ENCODE assay signal across 25 cellular contexts in the genomic region with DNA sequence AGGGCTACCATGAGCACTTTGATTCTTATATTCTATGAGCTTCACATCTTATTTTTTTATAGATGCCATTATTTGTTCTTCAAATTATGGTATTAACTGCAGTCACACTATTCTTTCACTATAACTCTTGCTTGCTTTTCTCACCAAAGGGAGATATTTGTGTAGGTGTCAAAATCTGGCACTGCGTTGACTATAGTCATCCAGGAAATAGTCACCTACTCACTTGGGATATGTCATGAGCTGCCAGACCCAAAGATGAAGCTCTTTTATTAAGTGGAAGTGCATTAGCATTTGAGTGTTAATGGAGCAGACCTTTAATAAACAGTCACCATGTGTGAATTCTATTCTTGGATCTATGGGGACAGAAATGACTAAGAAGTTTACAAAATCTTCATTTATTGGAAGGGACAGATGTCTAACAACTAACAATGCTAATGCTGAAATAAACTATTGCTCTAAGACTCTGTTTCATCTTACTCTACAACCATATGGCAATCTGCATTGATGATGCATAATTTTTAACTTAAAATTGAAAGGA.
DNase-seq lines count a peak whose midpoint lies in the region; ATAC-seq and TF ChIP-seq lines count a peak whose summit lies in the region.
"Had no signal": no experiment of that assay in that cellular context is flagged by ENCODE, and none has a peak within 500 bp of the region (broad histone marks: within the 10 kb centered on the region; RNA-seq: fewer than 3 reads in every experiment).

No MANE protein-coding gene starts in this region.

- no peaks in the 10 kb centered on the region for H3K36me3 ChIP-seq in breast epithelium
- H3K36me3 ChIP-seq in mammary epithelial cell (ENCODE audit: insufficient read depth, low read length): no peaks in the 10 kb centered on the region
- H3K36me3 ChIP-seq: left lung had no signal

- H3K9ac ChIP-seq in mammary epithelial cell (ENCODE audit: insufficient read depth, low read length): no peak overlapping the region

- H3K4me1 Mint-ChIP-seq in T-helper 1 cell treated with Interleukin-12 subunit alpha and Interleukin-12 subunit beta and Interleukin-4 antibody, amounts not matched to agents 30 μg/mL and 1 μg/mL, for 36 hours (ENCODE audit: low read depth): peaks cover 76% of the 10 kb centered on the region
- peaks cover 98% of the 10 kb centered on the region for H3K4me1 Mint-ChIP-seq in stimulated activated naive CD8-positive, alpha-beta T cell treated with anti-CD3 and anti-CD28 coated beads, Interleukin-15, Interleukin-2, amounts not matched to agents 100 ng/mL and 50 ng/mL, for 24 hours (ENCODE audit: low read depth)

- no peak for DNase-seq in T-helper 1 cell
- DNase-seq in breast epithelium (ENCODE audit: low spot score in 2 of 2): no peak
- no peak for DNase-seq in mammary epithelial cell
- DNase-seq in epithelial cell of esophagus (ENCODE audit: low read depth): peak; percentile 55
- DNase-seq in islet precursor cell: no peak
- DNase-seq: C1 segment of cervical spinal cord, glutamatergic neuron, HFFc6, left lung, NCI-H1417 treated with DMSO at 0.1 percent for 48 hours, NCI-H2081 treated with DMSO at 0.1 percent for 48 hours, NCI-H2227 treated with DMSO at 0.1 percent for 48 hours, NCI-H526, OCI-M1, substantia nigra, T-cell, trophoblast cell had no signal

- peaks cover 23% of the 10 kb centered on the region for H3K9me3 Mint-ChIP-seq in T-helper 1 cell treated with Interleukin-12 subunit alpha and Interleukin-12 subunit beta and Interleukin-4 antibody, amounts not matched to agents 30 μg/mL and 1 μg/mL, for 36 hours
- H3K9me3 Mint-ChIP-seq in stimulated activated naive CD8-positive, alpha-beta T cell treated with anti-CD3 and anti-CD28 coated beads, Interleukin-15, Interleukin-2, amounts not matched to agents 100 ng/mL and 50 ng/mL, for 24 hours: peaks cover 19% of the 10 kb centered on the region
- H3K9me3 Mint-ChIP-seq: HFFc6 had no signal

- no peak overlapping the region for H3K4me3 Mint-ChIP-seq in T-helper 1 cell treated with Interleukin-12 subunit alpha and Interleukin-12 subunit beta and Interleukin-4 antibody, amounts not matched to agents 30 μg/mL and 1 μg/mL, for 36 hours
- H3K4me3 Mint-ChIP-seq in stimulated activated naive CD8-positive, alpha-beta T cell treated with anti-CD3 and anti-CD28 coated beads, Interleukin-15, Interleukin-2, amounts not matched to agents 100 ng/mL and 50 ng/mL, for 24 hours: peak overlapping the region; percentile 33
- H3K4me3 Mint-ChIP-seq: central memory CD8-positive, alpha-beta T cell; HFFc6; T-cell had no signal

- intact Hi-C loops in breast epithelium (cut with DNase I; ENCODE audit: low total_unique reads): loop anchor here (10.0 kb wide), 1 partner anchor 118 kb away; no protein-coding TSS in a partner anchor
- intact Hi-C loops in mammary epithelial cell (cut with micrococcal nuclease): no loop called here

- H3K4me3 ChIP-seq in breast epithelium (no peak overlapping the region), mammary epithelial cell (replicated peaks in 1 of 3; ENCODE audit: insufficient read depth in 1 of 3, low read depth in 2 of 3, low read length in 3 of 3) (no peak overlapping the region), epithelial cell of esophagus (ENCODE audit: low read length) (no peak overlapping the region)
- H3K4me3 ChIP-seq: left lung had no signal

- H3K36me3 Mint-ChIP-seq in T-helper 1 cell treated with Interleukin-12 subunit alpha and Interleukin-12 subunit beta and Interleukin-4 antibody, amounts not matched to agents 30 μg/mL and 1 μg/mL, for 36 hours (ENCODE audit: low read depth): peaks cover 56% of the 10 kb centered on the region
- peaks cover 87% of the 10 kb centered on the region for H3K36me3 Mint-ChIP-seq in stimulated activated naive CD8-positive, alpha-beta T cell treated with anti-CD3 and anti-CD28 coated beads, Interleukin-15, Interleukin-2, amounts not matched to agents 100 ng/mL and 50 ng/mL, for 24 hours (ENCODE audit: low read depth)

- dilution Hi-C loops in mammary epithelial cell (cut with HindIII; ENCODE audit: low sequenced_read_pairs): no loop called here

- H3K27me3 ChIP-seq in breast epithelium: no peaks in the 10 kb centered on the region
- no peaks in the 10 kb centered on the region for H3K27me3 ChIP-seq in mammary epithelial cell (ENCODE audit: insufficient read depth, low read length)
- H3K27me3 ChIP-seq: left lung had no signal

- no peak for TF ChIP-seq POLR2A in breast epithelium (IDR thresholded peaks at IDR 0.05)

- no peaks in the 10 kb centered on the region for H3K27me3 Mint-ChIP-seq in T-helper 1 cell treated with Interleukin-12 subunit alpha and Interleukin-12 subunit beta and Interleukin-4 antibody, amounts not matched to agents 30 μg/mL and 1 μg/mL, for 36 hours (ENCODE audit: low read depth)
- no peaks in the 10 kb centered on the region for H3K27me3 Mint-ChIP-seq in stimulated activated naive CD8-positive, alpha-beta T cell treated with anti-CD3 and anti-CD28 coated beads, Interleukin-15, Interleukin-2, amounts not matched to agents 100 ng/mL and 50 ng/mL, for 24 hours
- H3K27me3 Mint-ChIP-seq: central memory CD8-positive, alpha-beta T cell; T-cell had no signal

- H4K20me1 ChIP-seq in mammary epithelial cell (ENCODE audit: insufficient read depth, low read length): no peaks in the 10 kb centered on the region

- no peak for TF ChIP-seq CTCF in breast epithelium (IDR thresholded peaks at IDR 0.05)
- TF ChIP-seq CTCF in mammary epithelial cell (conservative IDR thresholded peaks at IDR 0.05 in 1 of 2, IDR thresholded peaks at IDR 0.05 in 1 of 2; ENCODE audit: extremely low read depth in 1 of 2, insufficient read depth in 1 of 2, low read depth in 1 of 2, low read length in 2 of 2): no peak
- TF ChIP-seq CTCF in epithelial cell of esophagus (IDR thresholded peaks at IDR 0.05; ENCODE audit: insufficient read depth, low read depth, low read length, missing control alignments): no peak

- H3K79me2 ChIP-seq in mammary epithelial cell (ENCODE audit: insufficient read depth, low read length): no peaks in the 10 kb centered on the region

- 75% methylated on average over 1 of the region's 1 CpG for WGBS in mammary epithelial cell (ENCODE audit: low coverage, missing lambda C conversion rate)

- peak overlapping the region; percentile 4 for H3K27ac Mint-ChIP-seq in T-helper 1 cell treated with Interleukin-12 subunit alpha and Interleukin-12 subunit beta and Interleukin-4 antibody, amounts not matched to agents 30 μg/mL and 1 μg/mL, for 36 hours
- H3K27ac Mint-ChIP-seq in stimulated activated naive CD8-positive, alpha-beta T cell treated with anti-CD3 and anti-CD28 coated beads, Interleukin-15, Interleukin-2, amounts not matched to agents 100 ng/mL and 50 ng/mL, for 24 hours: peak overlapping the region; percentile 80
- H3K27ac Mint-ChIP-seq: HFFc6, progenitor cell of endocrine pancreas, T-cell had no signal

- no peak for ATAC-seq in GM21381 (IDR thresholded peaks at IDR 0.05; ENCODE audit: unreplicated experiment)
- ATAC-seq: left lung, sciatic nerve, T-cell had no signal

- no peak overlapping the region for H3K4me2 ChIP-seq in mammary epithelial cell (ENCODE audit: insufficient read depth, low read depth, low read length)

- H3K4me1 ChIP-seq in breast epithelium (peaks cover 0 to 2% of the 10 kb centered on the region in 2 donors), mammary epithelial cell (ENCODE audit: insufficient read depth, low read length) (peaks cover 39% of the 10 kb centered on the region)

- no peak overlapping the region for H2AFZ ChIP-seq in mammary epithelial cell (ENCODE audit: low read depth, low read length)

- no peaks in the 10 kb centered on the region for H3K9me3 ChIP-seq in breast epithelium
- no peaks in the 10 kb centered on the region for H3K9me3 ChIP-seq in mammary epithelial cell (replicated peaks; ENCODE audit: insufficient read depth, low read length)
- H3K9me3 ChIP-seq: left lung had no signal

- no TSS peak for BruUV-seq in mammary epithelial cell (replicated peaks; lab: Mats Ljungman, UMichigan)

- CTCF ChIA-PET in mammary epithelial cell (lab: Charles Lee; ENCODE audit: low non-redundant PET): no interaction called here

- in situ Hi-C loops in mammary epithelial cell (cut with MboI; ENCODE audit: low sequenced_read_pairs in 2 of 2): no loop called here

- H3K27ac ChIP-seq in breast epithelium (peak overlapping the region; percentile 32 to 55), mammary epithelial cell (ENCODE audit: insufficient read depth, low read depth, low read length) (no peak overlapping the region)
- H3K27ac ChIP-seq: 22Rv1, RWPE1 had no signal
